In genomic region chr11:17276236-17277023, GRCh38 we compare ENCODE assay signal across 1 cellular context.
TF ChIP-seq lines count a peak whose summit lies in the region.

Gene NUCB2 (plus strand): TSS chr11:17276739. CDS start chr11:17295324, 18,585 bp downstream.

TF ChIP-seq in HepG2, 621 proteins besides CTCF, POLR2A, EP300 and RAD21 (continued from another document and continues in another):
- no peak for TF ChIP-seq ZHX1 (CRISPR knock-in tag; IDR thresholded peaks at IDR 0.05; ENCODE audit: low read depth)
- TF ChIP-seq TBX3 (IDR thresholded peaks at IDR 0.05; ENCODE audit: borderline replicate concordance) = no peak
- TF ChIP-seq SOX13 (IDR thresholded peaks at IDR 0.05) = no peak
- TF ChIP-seq SOX13 (CRISPR knock-in tag; conservative IDR thresholded peaks at IDR 0.05 in 1 of 2, IDR thresholded peaks at IDR 0.05 in 1 of 2) = no peak
- no peak for TF ChIP-seq MAFG (CRISPR knock-in tag; IDR thresholded peaks at IDR 0.05)
- no peak for TF ChIP-seq ZKSCAN5 (CRISPR knock-in tag; IDR thresholded peaks at IDR 0.05)
- TF ChIP-seq GPN1 (CRISPR knock-in tag; IDR thresholded peaks at IDR 0.05; ENCODE audit: borderline replicate concordance) = no peak
- no peak; the same call in 1 of the 2 replicates for TF ChIP-seq KDM3A (CRISPR knock-in tag; IDR thresholded peaks at IDR 0.05; ENCODE audit: low read depth)
- no peak; the same call in 1 of the 2 replicates for TF ChIP-seq ZBTB7A (CRISPR knock-in tag; IDR thresholded peaks at IDR 0.05)
- TF ChIP-seq NFATC3 (CRISPR knock-in tag; IDR thresholded peaks at IDR 0.05) = 0 out of 2 replicates have a peak, but pooled peaks have one; percentile 69
- no peak for TF ChIP-seq TCF7 (IDR thresholded peaks at IDR 0.05; ENCODE audit: low read depth)
- TF ChIP-seq HNRNPL (IDR thresholded peaks at IDR 0.05; ENCODE audit: low read depth, low read length) = no peak
- no peak for TF ChIP-seq ZNF513 (CRISPR knock-in tag; conservative IDR thresholded peaks at IDR 0.05)
- TF ChIP-seq ZFP82 (CRISPR knock-in tag; IDR thresholded peaks at IDR 0.05; ENCODE audit: borderline replicate concordance) = no peak
- peak; percentile 71; the same call in 1 of the 2 replicates for TF ChIP-seq ZNF441 (CRISPR knock-in tag; IDR thresholded peaks at IDR 0.05; ENCODE audit: borderline replicate concordance)
- no peak for TF ChIP-seq TFE3 (CRISPR knock-in tag; IDR thresholded peaks at IDR 0.05)
- peak in 1 of 2 experiments; percentile 61; a peak in 2 of 4 replicates for TF ChIP-seq MAFK (conservative IDR thresholded peaks at IDR 0.05 in 1 of 2, IDR thresholded peaks at IDR 0.05 in 1 of 2; ENCODE audit: low read length in 2 of 2)
- 0 out of 2 replicates have a peak, but pooled peaks have one; percentile 29 for TF ChIP-seq PAX8 (CRISPR knock-in tag; IDR thresholded peaks at IDR 0.05; ENCODE audit: borderline replicate concordance)
- no peak for TF ChIP-seq MAF1 (CRISPR knock-in tag; IDR thresholded peaks at IDR 0.05; ENCODE audit: borderline replicate concordance)
- no peak; the same call in 1 of the 2 replicates for TF ChIP-seq TOE1 (CRISPR knock-in tag; IDR thresholded peaks at IDR 0.05)
- TF ChIP-seq DDIT3 (CRISPR knock-in tag; IDR thresholded peaks at IDR 0.05) = no peak
- TF ChIP-seq ZBTB43 (CRISPR knock-in tag; conservative IDR thresholded peaks at IDR 0.05) = peak; percentile 62
- no peak for TF ChIP-seq PREB (CRISPR knock-in tag; IDR thresholded peaks at IDR 0.05)
- no peak for TF ChIP-seq ZNF570 (CRISPR knock-in tag; IDR thresholded peaks at IDR 0.05; ENCODE audit: borderline replicate concordance)
- 0 out of 2 replicates have a peak, but pooled peaks have one; percentile 50 for TF ChIP-seq ATF7-NPFF (CRISPR knock-in tag; IDR thresholded peaks at IDR 0.05; ENCODE audit: low read depth)
- TF ChIP-seq STAG1 (CRISPR knock-in tag; IDR thresholded peaks at IDR 0.05) = no peak
- TF ChIP-seq MTA3 (CRISPR knock-in tag; IDR thresholded peaks at IDR 0.05) = no peak
- peak; percentile 68; the same call in 1 of the 2 replicates for TF ChIP-seq LBX2 (CRISPR knock-in tag; IDR thresholded peaks at IDR 0.05; ENCODE audit: borderline replicate concordance)
- peak; percentile 54; the same call in 1 of the 2 replicates for TF ChIP-seq SIN3A (IDR thresholded peaks at IDR 0.05; ENCODE audit: borderline replicate concordance, low read depth, low read length)
- TF ChIP-seq ZNF24 (IDR thresholded peaks at IDR 0.05) = no peak
- TF ChIP-seq PRDM4 (CRISPR knock-in tag; IDR thresholded peaks at IDR 0.05; ENCODE audit: borderline replicate concordance) = no peak
- TF ChIP-seq ZNF180 (CRISPR knock-in tag; IDR thresholded peaks at IDR 0.05; ENCODE audit: borderline replicate concordance, low read depth) = no peak
- no peak for TF ChIP-seq MEF2D (CRISPR knock-in tag; IDR thresholded peaks at IDR 0.05)
- TF ChIP-seq ZMAT3 (CRISPR knock-in tag; conservative IDR thresholded peaks at IDR 0.05) = no peak
- TF ChIP-seq ZFP36L1 (CRISPR knock-in tag; IDR thresholded peaks at IDR 0.05) = no peak; the same call in 1 of the 2 replicates
- TF ChIP-seq ZBTB40 (IDR thresholded peaks at IDR 0.05) = no peak
- no peak; the same call in none of the 2 replicates for TF ChIP-seq ZBTB40 (CRISPR knock-in tag; IDR thresholded peaks at IDR 0.05)
- TF ChIP-seq MED8 (CRISPR knock-in tag; IDR thresholded peaks at IDR 0.05; ENCODE audit: insufficient replicate concordance) = no peak
- TF ChIP-seq ZNF143 (CRISPR knock-in tag; IDR thresholded peaks at IDR 0.05) = no peak
- no peak; the same call in 1 of the 2 replicates for TF ChIP-seq HOXA5 (CRISPR knock-in tag; IDR thresholded peaks at IDR 0.05)
- no peak for TF ChIP-seq ZNF136 (CRISPR knock-in tag; IDR thresholded peaks at IDR 0.05; ENCODE audit: low read depth)
